ENCODE assay signal across 23 cellular contexts in genomic region chr9:123941535-123942070, GRCh38.
"Had no signal": no experiment of that assay in that cellular context is flagged by ENCODE, and none has a peak within 500 bp of the region (broad histone marks: within the 10 kb centered on the region; RNA-seq: fewer than 3 reads in every experiment).

No MANE protein-coding gene starts in this region.

- H3K27ac ChIP-seq: body of pancreas, cardiac muscle cell, colonic mucosa, dorsolateral prefrontal cortex, gastrocnemius medialis, neural progenitor cell, right lobe of liver, testis had no signal

- ATAC-seq: body of pancreas; effector memory CD8-positive, alpha-beta T cell; gastrocnemius medialis; left ventricle myocardium superior had no signal

- DNase-seq: activated CD4-positive, alpha-beta T cell treated with anti-CD3 and anti-CD28 coated beads, Interleukin-2, amount 50 U/mL, for 4 hours; activated CD4-positive, CD25-positive, alpha-beta regulatory T cell; activated naive CD4-positive, alpha-beta T cell treated with Interleukin-2 at 50 U/mL for 16 hours; activated T-cell treated with anti-CD3 and anti-CD28 coated beads for 4 hours; activated T-cell treated with anti-CD3 and anti-CD28 coated beads, Interleukin-2, amount 50 U/mL, for 72 hours; aorta; body of pancreas; cerebellar nuclear complex; colonic mucosa; dorsolateral prefrontal cortex; effector memory CD8-positive, alpha-beta T cell; erythroblast; gastrocnemius medialis; glutamatergic neuron; left ventricle myocardium superior; naive B cell; right lobe of liver; stimulated activated CD4-positive, alpha-beta T cell treated with anti-CD3 and anti-CD28 coated beads, Interleukin-2, amount 100 ng/mL, for 48 hours; stimulated activated naive CD8-positive, alpha-beta T cell treated with anti-CD3 and anti-CD28 coated beads, Interleukin-15, Interleukin-2, amounts not matched to agents 100 U/mL and 50 U/mL, for 24 hours; testis; trophoblast cell had no signal
